In the genomic region with DNA sequence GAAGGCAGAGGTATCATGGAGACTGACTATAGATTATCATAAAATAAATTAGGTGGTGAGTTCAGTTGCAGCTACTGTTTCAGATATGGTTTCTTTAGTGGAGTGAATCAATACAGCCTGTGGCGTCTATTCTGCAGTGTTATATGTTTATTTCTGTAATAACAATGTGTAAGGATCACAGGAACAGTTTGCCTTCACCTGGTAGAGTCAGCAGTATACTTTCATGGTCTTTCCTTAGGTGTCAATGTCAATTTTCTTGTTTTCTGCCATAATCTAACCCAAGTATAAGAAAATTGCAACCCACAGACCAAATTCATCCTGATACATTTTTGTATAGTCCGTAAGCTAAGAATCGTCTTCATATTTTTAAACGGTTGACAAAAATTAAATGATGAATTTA, we compare ENCODE assay signal across 35 cellular contexts.
"Had no signal": no experiment of that assay in that cellular context is flagged by ENCODE, and none has a peak within 500 bp of the region (broad histone marks: within the 10 kb centered on the region; RNA-seq: fewer than 3 reads in every experiment).

No MANE protein-coding gene starts in this region.

- H3K27ac ChIP-seq: KMS-11 had no signal

- H3K4me2 ChIP-seq: KMS-11 had no signal

- H3K9ac ChIP-seq: KMS-11 had no signal

- DNase-seq: Kasumi-1, KG1, MG63, MM.1S, MV-4-11, NCI-H1048, NCI-H1092, NCI-H1092 treated with DMSO at 0.1 percent for 48 hours, NCI-H1105, NCI-H1105 treated with DMSO at 0.1 percent for 48 hours, NCI-H1417, NCI-H1417 treated with DMSO at 0.1 percent for 48 hours, NCI-H1436, NCI-H1436 treated with DMSO at 0.1 percent for 48 hours, NCI-H146, NCI-H1694, NCI-H1694 treated with DMSO at 0.1 percent for 48 hours, NCI-H187, NCI-H187 treated with DMSO at 0.1 percent for 48 hours, NCI-H1930, NCI-H2029, NCI-H2029 treated with DMSO at 0.1 percent for 48 hours, NCI-H2081, NCI-H2081 treated with DMSO at 0.1 percent for 48 hours, NCI-H2107, NCI-H2171, NCI-H2171 treated with DMSO at 0.1 percent for 48 hours, NCI-H2227 treated with DMSO at 0.1 percent for 48 hours, NCI-H226, NCI-H345, NCI-H446, NCI-H446 treated with DMSO at 0.1 percent for 48 hours, NCI-H510A, NCI-H510A treated with DMSO at 0.1 percent for 48 hours had no signal

- H3K36me3 ChIP-seq: MG63 had no signal

- H3K27me3 ChIP-seq: MG63 had no signal

- H3K4me3 ChIP-seq: MG63 had no signal
